Comparison of ENCODE assay signal across 1 cellular context in the genomic region with DNA sequence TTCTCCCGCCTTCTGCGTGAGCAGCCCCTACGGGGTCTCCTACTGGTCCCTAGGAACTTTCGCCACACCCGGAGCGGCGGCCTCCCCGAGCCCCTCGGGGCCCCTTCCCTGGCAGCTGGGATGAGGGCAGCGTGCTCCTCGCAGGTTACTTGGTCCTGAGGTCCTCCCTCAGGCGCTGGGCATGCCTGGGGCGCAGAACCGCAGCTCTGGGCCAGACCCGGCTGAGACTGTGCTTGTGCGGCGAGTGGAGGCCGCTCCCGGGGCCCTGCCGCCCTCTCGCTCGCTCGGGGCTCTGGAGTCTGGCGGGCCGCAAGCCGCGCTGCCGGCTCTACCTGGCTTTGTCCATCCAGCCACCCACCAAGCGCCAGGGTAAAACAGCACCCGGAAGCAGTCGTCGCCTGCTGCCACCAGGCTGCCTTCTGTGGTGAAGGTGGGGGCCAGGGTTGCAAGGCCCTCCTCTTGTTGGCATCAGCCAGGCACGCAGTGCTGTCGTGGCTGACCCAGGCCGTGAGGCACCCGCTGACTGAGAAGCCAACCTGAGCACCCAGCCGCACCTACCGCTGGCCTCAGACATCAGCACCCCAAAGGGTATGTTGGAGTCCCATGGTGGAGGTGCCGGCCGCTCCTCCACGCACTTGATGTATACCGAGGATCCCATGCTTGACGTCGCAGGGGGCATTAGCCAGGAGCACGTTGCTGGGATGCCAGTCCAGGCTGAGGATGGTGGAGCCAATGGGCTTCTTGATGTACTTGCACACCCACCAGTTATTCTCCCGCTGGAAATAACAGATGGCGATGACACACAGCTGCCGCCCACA.
TF ChIP-seq lines count a peak whose summit lies in the region.

No MANE protein-coding gene starts in this region.

TF ChIP-seq in SK-N-SH, 30 proteins besides CTCF, POLR2A, EP300 and RAD21 (continued from another document):
- TF ChIP-seq, protein P1, sequence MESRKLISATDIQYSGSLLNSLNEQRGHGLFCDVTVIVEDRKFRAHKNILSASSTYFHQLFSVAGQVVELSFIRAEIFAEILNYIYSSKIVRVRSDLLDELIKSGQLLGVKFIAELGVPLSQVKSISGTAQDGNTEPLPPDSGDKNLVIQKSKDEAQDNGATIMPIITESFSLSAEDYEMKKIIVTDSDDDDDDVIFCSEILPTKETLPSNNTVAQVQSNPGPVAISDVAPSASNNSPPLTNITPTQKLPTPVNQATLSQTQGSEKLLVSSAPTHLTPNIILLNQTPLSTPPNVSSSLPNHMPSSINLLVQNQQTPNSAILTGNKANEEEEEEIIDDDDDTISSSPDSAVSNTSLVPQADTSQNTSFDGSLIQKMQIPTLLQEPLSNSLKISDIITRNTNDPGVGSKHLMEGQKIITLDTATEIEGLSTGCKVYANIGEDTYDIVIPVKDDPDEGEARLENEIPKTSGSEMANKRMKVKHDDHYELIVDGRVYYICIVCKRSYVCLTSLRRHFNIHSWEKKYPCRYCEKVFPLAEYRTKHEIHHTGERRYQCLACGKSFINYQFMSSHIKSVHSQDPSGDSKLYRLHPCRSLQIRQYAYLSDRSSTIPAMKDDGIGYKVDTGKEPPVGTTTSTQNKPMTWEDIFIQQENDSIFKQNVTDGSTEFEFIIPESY (IDR thresholded peaks at IDR 0.05; ENCODE audit: borderline replicate concordance, low read depth) = no peak
- TF ChIP-seq, protein P2, sequence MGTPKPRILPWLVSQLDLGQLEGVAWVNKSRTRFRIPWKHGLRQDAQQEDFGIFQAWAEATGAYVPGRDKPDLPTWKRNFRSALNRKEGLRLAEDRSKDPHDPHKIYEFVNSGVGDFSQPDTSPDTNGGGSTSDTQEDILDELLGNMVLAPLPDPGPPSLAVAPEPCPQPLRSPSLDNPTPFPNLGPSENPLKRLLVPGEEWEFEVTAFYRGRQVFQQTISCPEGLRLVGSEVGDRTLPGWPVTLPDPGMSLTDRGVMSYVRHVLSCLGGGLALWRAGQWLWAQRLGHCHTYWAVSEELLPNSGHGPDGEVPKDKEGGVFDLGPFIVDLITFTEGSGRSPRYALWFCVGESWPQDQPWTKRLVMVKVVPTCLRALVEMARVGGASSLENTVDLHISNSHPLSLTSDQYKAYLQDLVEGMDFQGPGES (IDR thresholded peaks at IDR 0.05; ENCODE audit: low read depth, low read length) = no peak
- TF ChIP-seq, protein P3, sequence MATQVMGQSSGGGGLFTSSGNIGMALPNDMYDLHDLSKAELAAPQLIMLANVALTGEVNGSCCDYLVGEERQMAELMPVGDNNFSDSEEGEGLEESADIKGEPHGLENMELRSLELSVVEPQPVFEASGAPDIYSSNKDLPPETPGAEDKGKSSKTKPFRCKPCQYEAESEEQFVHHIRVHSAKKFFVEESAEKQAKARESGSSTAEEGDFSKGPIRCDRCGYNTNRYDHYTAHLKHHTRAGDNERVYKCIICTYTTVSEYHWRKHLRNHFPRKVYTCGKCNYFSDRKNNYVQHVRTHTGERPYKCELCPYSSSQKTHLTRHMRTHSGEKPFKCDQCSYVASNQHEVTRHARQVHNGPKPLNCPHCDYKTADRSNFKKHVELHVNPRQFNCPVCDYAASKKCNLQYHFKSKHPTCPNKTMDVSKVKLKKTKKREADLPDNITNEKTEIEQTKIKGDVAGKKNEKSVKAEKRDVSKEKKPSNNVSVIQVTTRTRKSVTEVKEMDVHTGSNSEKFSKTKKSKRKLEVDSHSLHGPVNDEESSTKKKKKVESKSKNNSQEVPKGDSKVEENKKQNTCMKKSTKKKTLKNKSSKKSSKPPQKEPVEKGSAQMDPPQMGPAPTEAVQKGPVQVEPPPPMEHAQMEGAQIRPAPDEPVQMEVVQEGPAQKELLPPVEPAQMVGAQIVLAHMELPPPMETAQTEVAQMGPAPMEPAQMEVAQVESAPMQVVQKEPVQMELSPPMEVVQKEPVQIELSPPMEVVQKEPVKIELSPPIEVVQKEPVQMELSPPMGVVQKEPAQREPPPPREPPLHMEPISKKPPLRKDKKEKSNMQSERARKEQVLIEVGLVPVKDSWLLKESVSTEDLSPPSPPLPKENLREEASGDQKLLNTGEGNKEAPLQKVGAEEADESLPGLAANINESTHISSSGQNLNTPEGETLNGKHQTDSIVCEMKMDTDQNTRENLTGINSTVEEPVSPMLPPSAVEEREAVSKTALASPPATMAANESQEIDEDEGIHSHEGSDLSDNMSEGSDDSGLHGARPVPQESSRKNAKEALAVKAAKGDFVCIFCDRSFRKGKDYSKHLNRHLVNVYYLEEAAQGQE (IDR thresholded peaks at IDR 0.05; ENCODE audit: low read depth, low read length) = no peak
- TF ChIP-seq POLR2AphosphoS5 (IDR thresholded peaks at IDR 0.05; ENCODE audit: low read depth, low read length) (no peak), JUND (IDR thresholded peaks at IDR 0.05) (no peak), SIN3A (IDR thresholded peaks at IDR 0.05; ENCODE audit: borderline replicate concordance, low read depth, low read length) (no peak), MEF2A (IDR thresholded peaks at IDR 0.05; ENCODE audit: borderline replicate concordance, low read depth) (no peak), RFX5 (IDR thresholded peaks at IDR 0.05; ENCODE audit: low read length) (no peak), FOXM1 (IDR thresholded peaks at IDR 0.05; ENCODE audit: low read depth) (no peak)
- TF ChIP-seq, protein P4, sequence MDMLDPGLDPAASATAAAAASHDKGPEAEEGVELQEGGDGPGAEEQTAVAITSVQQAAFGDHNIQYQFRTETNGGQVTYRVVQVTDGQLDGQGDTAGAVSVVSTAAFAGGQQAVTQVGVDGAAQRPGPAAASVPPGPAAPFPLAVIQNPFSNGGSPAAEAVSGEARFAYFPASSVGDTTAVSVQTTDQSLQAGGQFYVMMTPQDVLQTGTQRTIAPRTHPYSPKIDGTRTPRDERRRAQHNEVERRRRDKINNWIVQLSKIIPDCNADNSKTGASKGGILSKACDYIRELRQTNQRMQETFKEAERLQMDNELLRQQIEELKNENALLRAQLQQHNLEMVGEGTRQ (IDR thresholded peaks at IDR 0.05; ENCODE audit: borderline replicate concordance, low read depth, low read length) = no peak
TF ChIP-seq in SK-N-SH: peak in this region for 0.
